25 cellular contexts compared by ENCODE assay signal in the genomic region with DNA sequence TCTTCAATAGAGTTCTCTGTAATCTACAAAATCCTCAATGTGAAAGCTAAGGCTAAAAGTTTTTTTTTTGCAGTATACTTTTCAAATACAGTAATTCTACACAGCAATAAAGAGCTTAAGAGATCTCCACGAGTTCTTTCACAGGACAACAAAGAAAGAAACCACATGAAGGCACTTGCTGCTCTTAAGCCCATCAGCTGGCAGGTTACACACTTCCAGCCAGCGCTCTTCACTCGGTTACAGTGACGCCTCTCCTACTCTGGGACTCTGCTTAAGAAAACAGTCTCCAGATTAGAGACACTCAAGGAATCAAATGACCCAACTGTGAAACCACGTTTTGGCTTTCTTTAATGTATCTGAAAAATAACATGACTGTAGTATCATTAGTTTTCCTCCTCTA.
DNase-seq lines count a peak whose midpoint lies in the region; ATAC-seq, FAIRE-seq and TF ChIP-seq lines count a peak whose summit lies in the region.
"Had no signal": no experiment of that assay in that cellular context is flagged by ENCODE, and none has a peak within 500 bp of the region (broad histone marks: within the 10 kb centered on the region; RNA-seq: fewer than 3 reads in every experiment).

No MANE protein-coding gene starts in this region.

- peak overlapping the region; percentile 9 to 24 for H3K27ac ChIP-seq in right atrium auricular region
- H3K27ac ChIP-seq in left ventricle myocardium inferior (replicated peaks): no peak overlapping the region
- H3K27ac ChIP-seq in astrocyte (ENCODE audit: low read depth, low read length): no peak overlapping the region
- no peak overlapping the region for H3K27ac ChIP-seq in upper lobe of right lung
- H3K27ac ChIP-seq: BLaER1 treated with 17β-estradiol and CSF1 and Interleukin-3, amounts not matched to agents 10 nM and 100 nM; SK-N-MC; thoracic aorta had no signal

- H3K4me1 Mint-ChIP-seq in astrocyte (ENCODE audit: low read depth, unreplicated experiment): peaks cover 7% of the 10 kb centered on the region
- H3K4me1 Mint-ChIP-seq in mesothelial cell of epicardium: peaks cover 35% of the 10 kb centered on the region
- H3K4me1 Mint-ChIP-seq in activated naive CD4-positive, alpha-beta T cell treated with anti-CD3 and anti-CD28 coated beads for 36 hours (ENCODE audit: low read depth): peaks cover 2% of the 10 kb centered on the region

- TF ChIP-seq CTCF in right atrium auricular region (IDR thresholded peaks at IDR 0.05) (no peak), left ventricle myocardium inferior (IDR thresholded peaks at IDR 0.05; ENCODE audit: borderline replicate concordance) (no peak), astrocyte (IDR thresholded peaks at IDR 0.05; ENCODE audit: insufficient read depth, low read depth, low read length) (no peak), mesothelial cell of epicardium (IDR thresholded peaks at IDR 0.05; ENCODE audit: unreplicated experiment) (no peak), upper lobe of right lung (IDR thresholded peaks at IDR 0.05) (no peak)

- no peak overlapping the region for H3K9ac ChIP-seq in astrocyte (ENCODE audit: low read length)
- H3K9ac ChIP-seq: BLaER1 treated with 17β-estradiol and CSF1 and Interleukin-3, amounts not matched to agents 10 nM and 100 nM had no signal

- DNase-seq in right atrium auricular region (ENCODE audit: low spot score) (no peak), left ventricle myocardium inferior (no peak), astrocyte (ENCODE audit: low read depth) (peak; percentile 19), mesothelial cell of epicardium (ENCODE audit: low spot score in 2 of 2, unreplicated experiment in 2 of 2) (no peak), upper lobe of right lung (no peak)
- no peak for DNase-seq in activated naive CD4-positive, alpha-beta T cell treated with anti-CD3 and anti-CD28 coated beads for 36 hours
- DNase-seq: activated CD4-positive, alpha-beta T cell treated with anti-CD3 and anti-CD28 coated beads for 4 hours; activated CD8-positive, alpha-beta memory T cell treated with anti-CD3 and anti-CD28 coated beads for 24 hours; activated T-cell treated with anti-CD3 and anti-CD28 coated beads, Interleukin-2, amount 50 U/mL, for 4 hours; caudate nucleus; kidney glomerular epithelial cell; MM.1S; NCI-H1417 treated with DMSO at 0.1 percent for 48 hours; NCI-H2081 treated with DMSO at 0.1 percent for 48 hours; NCI-H526; nucleus accumbens; stimulated activated naive CD4-positive, alpha-beta T cell treated with Interleukin-2 at 50 U/mL for 16 hours; T-helper 2 cell had no signal

- FAIRE-seq in astrocyte (lab: Jason Lieb, UNC): no peak
- FAIRE-seq: endometrium had no signal

- H3K9me3 Mint-ChIP-seq in astrocyte (ENCODE audit: unreplicated experiment): no peaks in the 10 kb centered on the region
- no peaks in the 10 kb centered on the region for H3K9me3 Mint-ChIP-seq in mesothelial cell of epicardium
- no peaks in the 10 kb centered on the region for H3K9me3 Mint-ChIP-seq in activated naive CD4-positive, alpha-beta T cell treated with anti-CD3 and anti-CD28 coated beads for 36 hours
- H3K9me3 Mint-ChIP-seq: activated T-cell treated with anti-CD3 and anti-CD28 coated beads, Interleukin-2, amount 50 U/mL, for 4 hours had no signal

- peak; percentile 63 for ATAC-seq in upper lobe of right lung
- no peak for ATAC-seq in GM18867 (IDR thresholded peaks at IDR 0.05; ENCODE audit: unreplicated experiment)
- no peak for ATAC-seq in GM18861 (IDR thresholded peaks at IDR 0.05; ENCODE audit: unreplicated experiment)
- ATAC-seq: activated T-cell treated with anti-CD3 and anti-CD28 coated beads, Interleukin-2, amount 50 U/mL, for 4 hours had no signal

- H3K4me3 Mint-ChIP-seq in astrocyte (ENCODE audit: unreplicated experiment) (no peak overlapping the region), mesothelial cell of epicardium (no peak overlapping the region)
- H3K4me3 Mint-ChIP-seq in activated naive CD4-positive, alpha-beta T cell treated with anti-CD3 and anti-CD28 coated beads for 36 hours: no peak overlapping the region
- H3K4me3 Mint-ChIP-seq: activated T-cell treated with anti-CD3 and anti-CD28 coated beads, Interleukin-2, amount 50 U/mL, for 4 hours; memory B cell had no signal

- H3K36me3 Mint-ChIP-seq in astrocyte (ENCODE audit: low read depth, unreplicated experiment) (peaks cover 2% of the 10 kb centered on the region), mesothelial cell of epicardium (peaks cover 13% of the 10 kb centered on the region)
- H3K36me3 Mint-ChIP-seq in activated naive CD4-positive, alpha-beta T cell treated with anti-CD3 and anti-CD28 coated beads for 36 hours (ENCODE audit: low read depth): no peaks in the 10 kb centered on the region
- H3K36me3 Mint-ChIP-seq: memory B cell had no signal

- H3K9me3 ChIP-seq in right atrium auricular region (no peaks in the 10 kb centered on the region), left ventricle myocardium inferior (replicated peaks) (no peaks in the 10 kb centered on the region), astrocyte (ENCODE audit: insufficient read depth, low read depth, low read length) (peaks cover 3% of the 10 kb centered on the region), upper lobe of right lung (no peaks in the 10 kb centered on the region)
- H3K9me3 ChIP-seq: thoracic aorta had no signal

- H3K4me2 ChIP-seq in astrocyte (ENCODE audit: low read length): no peak overlapping the region
- H3K4me2 ChIP-seq: BLaER1 treated with 17β-estradiol and CSF1 and Interleukin-3, amounts not matched to agents 10 nM and 100 nM had no signal

- H3K27me3 ChIP-seq in right atrium auricular region: no peaks in the 10 kb centered on the region
- peaks cover 2% of the 10 kb centered on the region for H3K27me3 ChIP-seq in left ventricle myocardium inferior (ENCODE audit: low read depth)
- peaks cover 7% of the 10 kb centered on the region for H3K27me3 ChIP-seq in astrocyte (ENCODE audit: insufficient read depth, low read length)
- no peaks in the 10 kb centered on the region for H3K27me3 ChIP-seq in upper lobe of right lung
- H3K27me3 ChIP-seq: BLaER1 treated with 17β-estradiol and CSF1 and Interleukin-3, amounts not matched to agents 10 nM and 100 nM had no signal

- H3K4me1 ChIP-seq in right atrium auricular region (peaks cover 0 to 15% of the 10 kb centered on the region in 2 donors), left ventricle myocardium inferior (no peaks in the 10 kb centered on the region), astrocyte (ENCODE audit: insufficient read depth, low read length) (no peaks in the 10 kb centered on the region), upper lobe of right lung (peaks cover 6% of the 10 kb centered on the region)

- CTCF ChIA-PET in activated naive CD4-positive, alpha-beta T cell treated with anti-CD3 and anti-CD28 coated beads for 36 hours (lab: Charles Lee): no interaction called here

- H3K36me3 ChIP-seq in right atrium auricular region (no peaks in the 10 kb centered on the region), left ventricle myocardium inferior (no peaks in the 10 kb centered on the region), astrocyte (ENCODE audit: insufficient read depth, low read length) (no peaks in the 10 kb centered on the region), upper lobe of right lung (no peaks in the 10 kb centered on the region)
- H3K36me3 ChIP-seq: BLaER1 treated with 17β-estradiol and CSF1 and Interleukin-3, amounts not matched to agents 10 nM and 100 nM; thoracic aorta had no signal

- H3K79me2 ChIP-seq in astrocyte (ENCODE audit: insufficient read depth, low read length): no peaks in the 10 kb centered on the region

- H2AFZ ChIP-seq in astrocyte (ENCODE audit: low read depth, low read length): no peak overlapping the region

- H4K20me1 ChIP-seq in astrocyte (ENCODE audit: insufficient read depth, low read length): no peaks in the 10 kb centered on the region
- H4K20me1 ChIP-seq: BLaER1 treated with 17β-estradiol and CSF1 and Interleukin-3, amounts not matched to agents 10 nM and 100 nM had no signal

- H3K27ac Mint-ChIP-seq in astrocyte (ENCODE audit: unreplicated experiment): no peak overlapping the region
- peak overlapping the region; percentile 33 for H3K27ac Mint-ChIP-seq in mesothelial cell of epicardium
- H3K27ac Mint-ChIP-seq in activated naive CD4-positive, alpha-beta T cell treated with anti-CD3 and anti-CD28 coated beads for 36 hours: no peak overlapping the region
- H3K27ac Mint-ChIP-seq: memory B cell had no signal

- peaks cover 4% of the 10 kb centered on the region for H3K27me3 Mint-ChIP-seq in astrocyte (ENCODE audit: low read depth, unreplicated experiment)
- H3K27me3 Mint-ChIP-seq in mesothelial cell of epicardium (ENCODE audit: low read depth): peaks cover 6% of the 10 kb centered on the region
- H3K27me3 Mint-ChIP-seq in activated naive CD4-positive, alpha-beta T cell treated with anti-CD3 and anti-CD28 coated beads for 36 hours (ENCODE audit: low read depth): peaks cover 8% of the 10 kb centered on the region

- H3K4me3 ChIP-seq in right atrium auricular region (no peak overlapping the region), left ventricle myocardium inferior (no peak overlapping the region), astrocyte (ENCODE audit: insufficient read depth, low read depth, low read length) (no peak overlapping the region), upper lobe of right lung (no peak overlapping the region)
- H3K4me3 ChIP-seq: BLaER1 treated with 17β-estradiol and CSF1 and Interleukin-3, amounts not matched to agents 10 nM and 100 nM; SK-N-MC; thoracic aorta had no signal

- intact Hi-C loops in left ventricle myocardium inferior (cut with micrococcal nuclease): no loop called here
- intact Hi-C loops in upper lobe of right lung (cut with DNase I): no loop called here
- intact Hi-C loops in activated naive CD4-positive, alpha-beta T cell treated with anti-CD3 and anti-CD28 coated beads for 36 hours (cut with micrococcal nuclease): no loop called here

Comparison
In these comparisons a context has a peak if more than half of its experiments do, and no peak if none do; other contexts are left out.
1. H3K27ac ChIP-seq: peak in right atrium auricular region (2 of 2); none in left ventricle myocardium inferior (single experiment), astrocyte (single experiment) and upper lobe of right lung (single experiment).